In genomic region chr4:25158817-25159216, GRCh38 we compare ENCODE assay signal across 1 cellular context.
TF ChIP-seq lines count a peak whose summit lies in the region.

No MANE protein-coding gene starts in this region.

TF ChIP-seq in GM23338, 12 proteins besides CTCF, POLR2A, EP300 and RAD21 (continued from another document):
- no peak for TF ChIP-seq REST (IDR thresholded peaks at IDR 0.05; ENCODE audit: unreplicated experiment)
- TF ChIP-seq POLR2AphosphoS5 (IDR thresholded peaks at IDR 0.05; ENCODE audit: low read depth), result no peak
- no peak for TF ChIP-seq NANOG (IDR thresholded peaks at IDR 0.05; ENCODE audit: borderline replicate concordance)
- no peak for TF ChIP-seq ZNF114 (CRISPR knock-in tag; IDR thresholded peaks at IDR 0.05)
- no peak for TF ChIP-seq ZNF331 (CRISPR knock-in tag; IDR thresholded peaks at IDR 0.05; ENCODE audit: low read depth)
- no peak for TF ChIP-seq ZNF462 (CRISPR knock-in tag; IDR thresholded peaks at IDR 0.05)
- no peak for TF ChIP-seq CREB1 (CRISPR knock-in tag; IDR thresholded peaks at IDR 0.05; ENCODE audit: low read depth)
- TF ChIP-seq EZH2 (IDR thresholded peaks at IDR 0.05; ENCODE audit: low read depth, unreplicated experiment), result no peak
- no peak for TF ChIP-seq JUNB (IDR thresholded peaks at IDR 0.05; ENCODE audit: unreplicated experiment)
TF ChIP-seq in GM23338: peak in this region for 0.
